In genomic region chr5:150246424-150246823, GRCh38 we compare ENCODE assay signal across 20 cellular contexts. TPM values are rescaled to one million over a fixed set of nuclear protein-coding genes. Genes with fewer than 3 reads are reported as not detected.
DNase-seq lines count a peak whose midpoint lies in the region; ATAC-seq and TF ChIP-seq lines count a peak whose summit lies in the region.
"Had no signal": no experiment of that assay in that cellular context is flagged by ENCODE, and none has a peak within 500 bp of the region (broad histone marks: within the 10 kb centered on the region; RNA-seq: fewer than 3 reads in every experiment).

No MANE protein-coding gene starts in this region.

- H3K4me3 ChIP-seq in right atrium auricular region (no peak overlapping the region), psoas muscle (peak overlapping the region; percentile 43), skeletal muscle tissue (ENCODE audit: low read length in 3 of 3) (peak overlapping the region; percentile 32 to 56 (median 45)), endodermal cell (ENCODE audit: low read length) (no peak overlapping the region)
- H3K4me3 ChIP-seq: GM23248 had no signal

- H3K4me1 ChIP-seq in right atrium auricular region: peaks cover 0 to 31% of the 10 kb centered on the region in 2 donors
- H3K4me1 ChIP-seq in psoas muscle: peaks cover 44% of the 10 kb centered on the region
- H3K4me1 ChIP-seq in skeletal muscle tissue (ENCODE audit: control insufficient read depth in 3 of 3, insufficient read depth in 3 of 3, low read length in 3 of 3): peaks cover 51 to 64% (median 56%) of the 10 kb centered on the region in 3 donors
- H3K4me1 ChIP-seq in endodermal cell (ENCODE audit: control insufficient read depth, insufficient read depth, low read length): peaks cover 4% of the 10 kb centered on the region

- H3K27me3 Mint-ChIP-seq in endodermal cell (ENCODE audit: insufficient read depth): peaks cover 12% of the 10 kb centered on the region
- no peaks in the 10 kb centered on the region for H3K27me3 Mint-ChIP-seq in natural killer cell (ENCODE audit: low read depth in 2 of 2)

- H3K36me3 ChIP-seq in right atrium auricular region (no peaks in the 10 kb centered on the region), psoas muscle (ENCODE audit: insufficient read depth in 1 of 2, low read depth in 1 of 2) (no peaks in the 10 kb centered on the region), skeletal muscle tissue (ENCODE audit: control insufficient read depth in 3 of 3, insufficient read depth in 3 of 3, low read length in 3 of 3) (peaks cover 0 to 1% (median 0%) of the 10 kb centered on the region in 3 donors), endodermal cell (ENCODE audit: control insufficient read depth, insufficient read depth, low read length) (no peaks in the 10 kb centered on the region)

- H3K9me3 Mint-ChIP-seq in endodermal cell: no peaks in the 10 kb centered on the region
- H3K9me3 Mint-ChIP-seq in natural killer cell: no peaks in the 10 kb centered on the region
- H3K9me3 Mint-ChIP-seq in stimulated activated effector memory CD8-positive, alpha-beta T cell treated with anti-CD3 and anti-CD28 coated beads, Interleukin-12 subunit alpha, Interleukin-12 subunit beta, amount 100 ng/mL, for 72 hours: no peaks in the 10 kb centered on the region
- H3K9me3 Mint-ChIP-seq: CD4-positive, alpha-beta memory T cell had no signal

- H3K4me3 Mint-ChIP-seq in endodermal cell (no peak overlapping the region), natural killer cell (no peak overlapping the region)
- H3K4me3 Mint-ChIP-seq in stimulated activated effector memory CD8-positive, alpha-beta T cell treated with anti-CD3 and anti-CD28 coated beads, Interleukin-12 subunit alpha, Interleukin-12 subunit beta, amount 100 ng/mL, for 72 hours: no peak overlapping the region
- H3K4me3 Mint-ChIP-seq: CD4-positive, alpha-beta memory T cell had no signal

- DNase-seq in right atrium auricular region (ENCODE audit: low spot score): no peak
- DNase-seq in cardiac septum (ENCODE audit: low spot score): no peak
- peak; percentile 67 for DNase-seq in myocyte (ENCODE audit: low read depth)
- DNase-seq in psoas muscle: no peak
- DNase-seq in endodermal cell: no peak
- no peak for DNase-seq in natural killer cell
- DNase-seq in stimulated activated effector memory CD8-positive, alpha-beta T cell treated with anti-CD3 and anti-CD28 coated beads, Interleukin-12 subunit alpha, Interleukin-12 subunit beta, amount 100 ng/mL, for 72 hours (ENCODE audit: low spot score in 2 of 2): no peak
- DNase-seq: C1 segment of cervical spinal cord; Calu3; CD4-positive, alpha-beta memory T cell; COR-L47; DMS53; DMS79 treated with DMSO at 0.1 percent for 48 hours; GM23248; H7; HCEC 1CT had no signal

- no peak overlapping the region for H3K27ac Mint-ChIP-seq in endodermal cell
- H3K27ac Mint-ChIP-seq in natural killer cell: no peak overlapping the region
- H3K27ac Mint-ChIP-seq in stimulated activated effector memory CD8-positive, alpha-beta T cell treated with anti-CD3 and anti-CD28 coated beads, Interleukin-12 subunit alpha, Interleukin-12 subunit beta, amount 100 ng/mL, for 72 hours: no peak overlapping the region
- H3K27ac Mint-ChIP-seq: CD4-positive, alpha-beta memory T cell had no signal

- no peak for TF ChIP-seq CTCF in right atrium auricular region (IDR thresholded peaks at IDR 0.05)
- no peak for TF ChIP-seq CTCF in psoas muscle (IDR thresholded peaks at IDR 0.05)
- no peak for TF ChIP-seq CTCF in endodermal cell (conservative IDR thresholded peaks at IDR 0.05)
- TF ChIP-seq CTCF in natural killer cell (IDR thresholded peaks at IDR 0.05): no peak

- H3K9ac ChIP-seq in skeletal muscle tissue (ENCODE audit: low read depth in 1 of 3, low read length in 3 of 3) (peak overlapping the region; percentile 89 to 94 (median 94)), endodermal cell (ENCODE audit: extremely low read depth, low read length, poor library complexity, severe bottlenecking) (no peak overlapping the region)
- H3K9ac ChIP-seq: GM23248 had no signal

- H3K9me3 ChIP-seq in right atrium auricular region (no peaks in the 10 kb centered on the region), psoas muscle (no peaks in the 10 kb centered on the region), skeletal muscle tissue (ENCODE audit: control insufficient read depth in 3 of 3, low read length in 3 of 3) (no peaks in the 10 kb centered on the region), endodermal cell (ENCODE audit: control insufficient read depth, low read length) (no peaks in the 10 kb centered on the region)

- 42 to 65% (median 48%) methylated on average over 5 of the region's 5 CpGs for WGBS in psoas muscle, 3 donors
- 90 to 100% methylated on average over 3 to 5 of the region's 5 CpGs for WGBS in endodermal cell (ENCODE audit: insufficient coverage in 1 of 2, insufficient read length in 1 of 2), 2 experiments

- intact Hi-C loops in cardiac septum (cut with DNase I) (loop anchor here (10.0 kb wide), 1 partner anchor 108 kb away; the partner anchor contains the start of gene TCOF1), psoas muscle (cut with DNase I) (loop anchor here (2.0 to 5.0 kb wide), 2 partner anchors 106 to 110 kb away; partner anchors contain the start of gene TCOF1 (in 1 of the 2)), natural killer cell (cut with micrococcal nuclease) (no loop called here)

- ATAC-seq in psoas muscle: peak; percentile 67 to 81 (median 70)
- ATAC-seq in natural killer cell: no peak
- ATAC-seq in stimulated activated effector memory CD8-positive, alpha-beta T cell treated with anti-CD3 and anti-CD28 coated beads, Interleukin-12 subunit alpha, Interleukin-12 subunit beta, amount 100 ng/mL, for 72 hours: no peak

- H3K27ac ChIP-seq in right atrium auricular region (peak overlapping the region; percentile 73 to 74), psoas muscle (peak overlapping the region; percentile 100), skeletal muscle tissue (ENCODE audit: low read depth, low read length) (peak overlapping the region; percentile 99), endodermal cell (ENCODE audit: low read depth, low read length) (no peak overlapping the region)
- H3K27ac ChIP-seq: GM23248 had no signal

- H3K36me3 Mint-ChIP-seq in endodermal cell (ENCODE audit: low read depth) (no peaks in the 10 kb centered on the region), natural killer cell (no peaks in the 10 kb centered on the region)
- no peaks in the 10 kb centered on the region for H3K36me3 Mint-ChIP-seq in stimulated activated effector memory CD8-positive, alpha-beta T cell treated with anti-CD3 and anti-CD28 coated beads, Interleukin-12 subunit alpha, Interleukin-12 subunit beta, amount 100 ng/mL, for 72 hours
- H3K36me3 Mint-ChIP-seq: CD4-positive, alpha-beta memory T cell had no signal

- no peaks in the 10 kb centered on the region for H3K27me3 ChIP-seq in right atrium auricular region
- H3K27me3 ChIP-seq in psoas muscle (ENCODE audit: insufficient read depth in 3 of 3, low read length in 2 of 3): no peaks in the 10 kb centered on the region
- no peaks in the 10 kb centered on the region for H3K27me3 ChIP-seq in skeletal muscle tissue (ENCODE audit: control insufficient read depth in 3 of 3, insufficient read depth in 3 of 3, low read length in 3 of 3)
- H3K27me3 ChIP-seq in endodermal cell (ENCODE audit: control insufficient read depth, insufficient read depth, low read length, poor library complexity, severe bottlenecking): no peaks in the 10 kb centered on the region

- peaks cover 6% of the 10 kb centered on the region for H3K4me1 Mint-ChIP-seq in endodermal cell
- no peaks in the 10 kb centered on the region for H3K4me1 Mint-ChIP-seq in natural killer cell
- no peaks in the 10 kb centered on the region for H3K4me1 Mint-ChIP-seq in stimulated activated effector memory CD8-positive, alpha-beta T cell treated with anti-CD3 and anti-CD28 coated beads, Interleukin-12 subunit alpha, Interleukin-12 subunit beta, amount 100 ng/mL, for 72 hours
- H3K4me1 Mint-ChIP-seq: CD4-positive, alpha-beta memory T cell had no signal

RNA-seq across cellular contexts. Expression of gene CAMK2A, which starts 43.1 kb away (rescaled TPM):
- 10 to 100 TPM in 1 of 2 donors, 1 to 10 TPM in 1; 4.9 to 18.2 TPM for total RNA-seq in right atrium auricular region
- 22.7 TPM for total RNA-seq in cardiac septum
- 5.0 and 8.6 TPM in 2 replicates for total RNA-seq in myocyte
- polyA plus RNA-seq in myocyte (2012): 3.0 TPM
- 100 to 1,000 TPM in 1 of 4 donors, 10 to 100 TPM in 3; 41.7 to 118 (median 48.1) TPM for total RNA-seq in psoas muscle
- 10 to 100 TPM in 2 of 3 donors, 1 to 10 TPM in 1; 8.1 to 49.6 (median 19.4) TPM for polyA plus RNA-seq in psoas muscle
- 45.9 TPM for total RNA-seq in skeletal muscle tissue
- total RNA-seq in endodermal cell: under 1 TPM; 0.31 to 0.49 TPM
- polyA plus RNA-seq in endodermal cell (2013, experiment 1 of 2): 1.6 TPM
- polyA plus RNA-seq in endodermal cell (2013, experiment 2 of 2): 1.6 TPM
- total RNA-seq in natural killer cell: under 1 TPM in 1 of 3 donors, not detected in 2; 0.38 TPM
- total RNA-seq: A673; Calu3; CD4-positive, alpha-beta memory T cell had no signal
- polyA plus RNA-seq: CD4-positive, alpha-beta memory T cell; GM23248 had no signal

RNA-seq across cellular contexts. Expression of gene ARSI, which starts 56.3 kb away (rescaled TPM):
- total RNA-seq in right atrium auricular region (under 1 TPM; 0.30 to 0.83 TPM), cardiac septum (0.38 TPM), myocyte (1.7 and 2.4 TPM in 2 replicates), psoas muscle (under 1 TPM in 2 of 4 donors, not detected in 2; 0.15 to 0.45 TPM), skeletal muscle tissue (9.9 TPM), endodermal cell (1 to 10 TPM; 2.4 to 2.7 TPM), natural killer cell (under 1 TPM in 1 of 3 donors, not detected in 2; 0.19 TPM)
- polyA plus RNA-seq in myocyte (2012): 1.1 TPM
- not detected for polyA plus RNA-seq in psoas muscle
- 3.2 TPM for polyA plus RNA-seq in endodermal cell (2013, experiment 1 of 2)
- 3.6 TPM for polyA plus RNA-seq in endodermal cell (2013, experiment 2 of 2)
- total RNA-seq: CD4-positive, alpha-beta memory T cell had no signal
- polyA plus RNA-seq: CD4-positive, alpha-beta memory T cell had no signal

RNA-seq across cellular contexts. Expression of gene SLC6A7, which starts 56.6 kb away (rescaled TPM):
- not detected for total RNA-seq in right atrium auricular region
- total RNA-seq in cardiac septum: not detected
- total RNA-seq in myocyte: 0.10 TPM in 1 of 2 replicates, not detected in the other
- polyA plus RNA-seq in myocyte (2012): not detected
- total RNA-seq in psoas muscle: not detected
- not detected for polyA plus RNA-seq in psoas muscle
- not detected for total RNA-seq in skeletal muscle tissue
- not detected for total RNA-seq in endodermal cell
- not detected for polyA plus RNA-seq in endodermal cell (2013, experiment 1 of 2)
- 0.08 TPM for polyA plus RNA-seq in endodermal cell (2013, experiment 2 of 2)
- not detected for total RNA-seq in natural killer cell
- total RNA-seq: A172; A673; Calu3; CD4-positive, alpha-beta memory T cell; GM23248; H7 had no signal
- polyA plus RNA-seq: BJ; CD4-positive, alpha-beta memory T cell; GM23248 had no signal

Comparison
In these comparisons a context has a peak if more than half of its experiments do, and no peak if none do; other contexts are left out.
1. H3K4me3 ChIP-seq: peak in psoas muscle (single experiment) and skeletal muscle tissue (3 of 3); none in right atrium auricular region (0 of 2) and endodermal cell (single experiment).
2. ATAC-seq: peak in psoas muscle (4 of 4); none in natural killer cell (0 of 3) and stimulated activated effector memory CD8-positive, alpha-beta T cell treated with anti-CD3 and anti-CD28 coated beads, Interleukin-12 subunit alpha, Interleukin-12 subunit beta, amount 100 ng/mL, for 72 hours (single experiment).